1 cellular context compared by ENCODE assay signal in the genomic region with DNA sequence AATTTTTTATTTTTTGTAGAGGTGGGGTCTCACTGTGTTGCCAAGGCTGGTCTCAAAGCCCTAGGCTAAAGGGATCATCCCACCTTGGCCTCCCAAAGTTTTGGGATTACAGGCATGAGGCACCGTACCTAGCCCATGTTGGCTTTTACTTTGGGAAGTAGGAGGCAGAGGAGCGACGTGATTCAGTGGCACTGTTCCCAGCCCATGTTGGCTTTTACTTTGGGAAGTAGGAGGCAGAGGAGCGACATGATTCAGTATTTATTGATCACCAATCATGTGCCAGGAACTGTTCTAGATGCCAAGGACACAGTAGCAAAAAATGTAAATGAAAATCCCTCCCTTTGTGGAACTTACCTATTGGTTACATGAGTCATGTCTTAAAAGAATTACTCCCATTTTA.
TF ChIP-seq lines count a peak whose summit lies in the region.

No MANE protein-coding gene starts in this region.

TF ChIP-seq in HepG2, 621 proteins besides CTCF, POLR2A, EP300 and RAD21 (continued from another document):
- TF ChIP-seq, protein P1, sequence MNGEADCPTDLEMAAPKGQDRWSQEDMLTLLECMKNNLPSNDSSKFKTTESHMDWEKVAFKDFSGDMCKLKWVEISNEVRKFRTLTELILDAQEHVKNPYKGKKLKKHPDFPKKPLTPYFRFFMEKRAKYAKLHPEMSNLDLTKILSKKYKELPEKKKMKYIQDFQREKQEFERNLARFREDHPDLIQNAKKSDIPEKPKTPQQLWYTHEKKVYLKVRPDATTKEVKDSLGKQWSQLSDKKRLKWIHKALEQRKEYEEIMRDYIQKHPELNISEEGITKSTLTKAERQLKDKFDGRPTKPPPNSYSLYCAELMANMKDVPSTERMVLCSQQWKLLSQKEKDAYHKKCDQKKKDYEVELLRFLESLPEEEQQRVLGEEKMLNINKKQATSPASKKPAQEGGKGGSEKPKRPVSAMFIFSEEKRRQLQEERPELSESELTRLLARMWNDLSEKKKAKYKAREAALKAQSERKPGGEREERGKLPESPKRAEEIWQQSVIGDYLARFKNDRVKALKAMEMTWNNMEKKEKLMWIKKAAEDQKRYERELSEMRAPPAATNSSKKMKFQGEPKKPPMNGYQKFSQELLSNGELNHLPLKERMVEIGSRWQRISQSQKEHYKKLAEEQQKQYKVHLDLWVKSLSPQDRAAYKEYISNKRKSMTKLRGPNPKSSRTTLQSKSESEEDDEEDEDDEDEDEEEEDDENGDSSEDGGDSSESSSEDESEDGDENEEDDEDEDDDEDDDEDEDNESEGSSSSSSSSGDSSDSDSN (CRISPR knock-in tag; IDR thresholded peaks at IDR 0.05), result no peak
- TF ChIP-seq ELF1 (CRISPR knock-in tag; IDR thresholded peaks at IDR 0.05) (no peak), SKI (IDR thresholded peaks at IDR 0.05; ENCODE audit: partially characterized antibody) (no peak), SIN3B (IDR thresholded peaks at IDR 0.05; ENCODE audit: low read length) (no peak), PTBP1 (IDR thresholded peaks at IDR 0.05; ENCODE audit: low read depth, low read length, poor library complexity, severe bottlenecking) (no peak)
- TF ChIP-seq, protein P2, sequence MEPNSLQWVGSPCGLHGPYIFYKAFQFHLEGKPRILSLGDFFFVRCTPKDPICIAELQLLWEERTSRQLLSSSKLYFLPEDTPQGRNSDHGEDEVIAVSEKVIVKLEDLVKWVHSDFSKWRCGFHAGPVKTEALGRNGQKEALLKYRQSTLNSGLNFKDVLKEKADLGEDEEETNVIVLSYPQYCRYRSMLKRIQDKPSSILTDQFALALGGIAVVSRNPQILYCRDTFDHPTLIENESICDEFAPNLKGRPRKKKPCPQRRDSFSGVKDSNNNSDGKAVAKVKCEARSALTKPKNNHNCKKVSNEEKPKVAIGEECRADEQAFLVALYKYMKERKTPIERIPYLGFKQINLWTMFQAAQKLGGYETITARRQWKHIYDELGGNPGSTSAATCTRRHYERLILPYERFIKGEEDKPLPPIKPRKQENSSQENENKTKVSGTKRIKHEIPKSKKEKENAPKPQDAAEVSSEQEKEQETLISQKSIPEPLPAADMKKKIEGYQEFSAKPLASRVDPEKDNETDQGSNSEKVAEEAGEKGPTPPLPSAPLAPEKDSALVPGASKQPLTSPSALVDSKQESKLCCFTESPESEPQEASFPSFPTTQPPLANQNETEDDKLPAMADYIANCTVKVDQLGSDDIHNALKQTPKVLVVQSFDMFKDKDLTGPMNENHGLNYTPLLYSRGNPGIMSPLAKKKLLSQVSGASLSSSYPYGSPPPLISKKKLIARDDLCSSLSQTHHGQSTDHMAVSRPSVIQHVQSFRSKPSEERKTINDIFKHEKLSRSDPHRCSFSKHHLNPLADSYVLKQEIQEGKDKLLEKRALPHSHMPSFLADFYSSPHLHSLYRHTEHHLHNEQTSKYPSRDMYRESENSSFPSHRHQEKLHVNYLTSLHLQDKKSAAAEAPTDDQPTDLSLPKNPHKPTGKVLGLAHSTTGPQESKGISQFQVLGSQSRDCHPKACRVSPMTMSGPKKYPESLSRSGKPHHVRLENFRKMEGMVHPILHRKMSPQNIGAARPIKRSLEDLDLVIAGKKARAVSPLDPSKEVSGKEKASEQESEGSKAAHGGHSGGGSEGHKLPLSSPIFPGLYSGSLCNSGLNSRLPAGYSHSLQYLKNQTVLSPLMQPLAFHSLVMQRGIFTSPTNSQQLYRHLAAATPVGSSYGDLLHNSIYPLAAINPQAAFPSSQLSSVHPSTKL (CRISPR knock-in tag; IDR thresholded peaks at IDR 0.05), result no peak
- TF ChIP-seq, protein P3, sequence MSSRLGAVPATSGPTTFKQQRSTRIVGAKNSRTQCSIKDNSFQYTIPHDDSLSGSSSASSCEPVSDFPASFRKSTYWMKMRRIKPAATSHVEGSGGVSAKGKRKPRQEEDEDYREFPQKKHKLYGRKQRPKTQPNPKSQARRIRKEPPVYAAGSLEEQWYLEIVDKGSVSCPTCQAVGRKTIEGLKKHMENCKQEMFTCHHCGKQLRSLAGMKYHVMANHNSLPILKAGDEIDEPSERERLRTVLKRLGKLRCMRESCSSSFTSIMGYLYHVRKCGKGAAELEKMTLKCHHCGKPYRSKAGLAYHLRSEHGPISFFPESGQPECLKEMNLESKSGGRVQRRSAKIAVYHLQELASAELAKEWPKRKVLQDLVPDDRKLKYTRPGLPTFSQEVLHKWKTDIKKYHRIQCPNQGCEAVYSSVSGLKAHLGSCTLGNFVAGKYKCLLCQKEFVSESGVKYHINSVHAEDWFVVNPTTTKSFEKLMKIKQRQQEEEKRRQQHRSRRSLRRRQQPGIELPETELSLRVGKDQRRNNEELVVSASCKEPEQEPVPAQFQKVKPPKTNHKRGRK (CRISPR knock-in tag; IDR thresholded peaks at IDR 0.05), result no peak
